21 cellular contexts compared by ENCODE assay signal in the genomic region with DNA sequence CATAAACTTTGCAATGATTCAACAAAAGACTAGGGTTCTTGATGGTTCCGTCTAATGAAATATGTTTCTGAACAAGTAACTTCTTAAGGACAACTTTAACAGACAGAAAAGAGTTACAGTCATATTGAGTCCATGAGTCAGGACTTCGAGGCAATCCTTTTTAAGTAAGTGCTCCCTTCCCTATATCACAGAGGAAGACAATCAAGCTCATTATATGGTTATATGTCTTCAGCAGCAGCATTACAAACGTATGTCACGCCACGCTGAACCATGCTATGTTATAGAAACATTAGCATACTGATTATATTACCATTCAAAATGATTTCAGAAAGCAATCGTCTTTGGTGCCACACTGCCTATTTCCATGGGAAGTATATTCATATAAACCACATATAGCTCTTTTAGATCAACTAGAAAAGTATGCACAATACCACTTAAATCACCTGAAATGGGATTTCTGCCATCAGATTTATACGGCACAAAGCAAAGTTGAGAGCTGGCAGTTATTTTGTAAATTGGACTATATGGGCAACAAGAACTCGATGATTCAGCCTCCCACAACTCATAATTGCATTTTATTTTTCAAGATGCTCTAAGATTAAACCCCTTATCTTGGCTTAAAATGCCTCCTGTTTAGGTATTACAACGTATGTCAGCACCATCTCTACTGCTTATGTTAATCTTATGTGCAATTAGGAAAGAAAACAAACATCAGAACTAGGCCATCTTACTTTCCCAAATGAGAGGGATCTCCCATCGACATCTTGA.
DNase-seq lines count a peak whose midpoint lies in the region; ATAC-seq, FAIRE-seq and TF ChIP-seq lines count a peak whose summit lies in the region.
"Had no signal": no experiment of that assay in that cellular context is flagged by ENCODE, and none has a peak within 500 bp of the region (broad histone marks: within the 10 kb centered on the region; RNA-seq: fewer than 3 reads in every experiment).

No MANE protein-coding gene starts in this region.

- peak overlapping the region; percentile 70 for H2AFZ ChIP-seq in K562 (ENCODE audit: low read depth, low read length)

- H3K4me1 Mint-ChIP-seq in activated CD4-positive, alpha-beta T cell treated with anti-CD3 and anti-CD28 coated beads for 36 hours = peaks cover 3% of the 10 kb centered on the region

- POLR2A ChIA-PET in activated CD4-positive, alpha-beta T cell treated with anti-CD3 and anti-CD28 coated beads for 36 hours (lab: Charles Lee) = no interaction called here
- POLR2A ChIA-PET in K562 (lab: Yijun Ruan, JAX) = interaction anchor here (0.5 to 1.3 kb wide), 4 partner anchors 10 to 243 kb away, joined by 3 read pairs; no protein-coding TSS in a partner anchor

- H3K27ac Mint-ChIP-seq in activated CD4-positive, alpha-beta T cell treated with anti-CD3 and anti-CD28 coated beads for 36 hours = no peak overlapping the region
- H3K27ac Mint-ChIP-seq: CD4-positive, alpha-beta T cell; HFFc6 had no signal

- peaks cover 0 to 10% of the 10 kb centered on the region in 2 experiments; a peak in 2 of 5 replicates for H3K4me1 ChIP-seq in K562 (replicated peaks in 1 of 2; ENCODE audit: control insufficient read depth in 2 of 2, insufficient read depth in 2 of 2, low read length in 2 of 2)
- no peaks in the 10 kb centered on the region for H3K4me1 ChIP-seq in stomach
- H3K4me1 ChIP-seq: BE2C, Caco-2 had no signal

- in situ Hi-C loops in K562 (cut with MboI) = loop anchor here (25.0 kb wide), 1 partner anchor 1170 kb away; no protein-coding TSS in a partner anchor

- peak; percentile 54 for TF ChIP-seq EP300 in K562 (IDR thresholded peaks at IDR 0.05; ENCODE audit: low read length)
- no peak for TF ChIP-seq EP300 in stomach (IDR thresholded peaks at IDR 0.05)

- no peaks in the 10 kb centered on the region for H3K9me3 ChIP-seq in K562 (replicated peaks; ENCODE audit: control insufficient read depth, insufficient read depth, low read depth, low read length)
- H3K9me3 ChIP-seq in stomach = no peaks in the 10 kb centered on the region
- H3K9me3 ChIP-seq: BE2C, Caco-2 had no signal

- TF ChIP-seq CTCF in K562 (IDR thresholded peaks at IDR 0.05 in 2 of 3, conservative IDR thresholded peaks at IDR 0.05 in 1 of 3; ENCODE audit: insufficient read depth in 2 of 3, low read depth in 1 of 3, low read length in 3 of 3) (no peak), stomach (IDR thresholded peaks at IDR 0.05) (no peak)

- no peaks in the 10 kb centered on the region for H4K20me1 ChIP-seq in K562 (replicated peaks; ENCODE audit: control insufficient read depth, insufficient read depth, low read length)

- no peak for DNase-seq in activated CD4-positive, alpha-beta T cell treated with anti-CD3 and anti-CD28 coated beads for 36 hours
- DNase-seq in activated CD4-positive, alpha-beta T cell treated with anti-CD3 and anti-CD28 coated beads, Interleukin-2, amount 50 U/mL, for 4 hours = no peak
- DNase-seq in NCI-H82 treated with DMSO at 0.1 percent for 48 hours (lab: John Stamatoyannopoulos, UW; ENCODE audit: unreplicated experiment) (peak; percentile 57), K562 (ENCODE audit: extremely low read depth in 1 of 4, low spot score in 3 of 4) (no peak), stomach (no peak)
- no peak for DNase-seq in activated effector memory CD4-positive, alpha-beta T cell treated with Interleukin-2 at 50 U/mL for 16 hours
- DNase-seq: ACHN; BE2C; Caco-2; CD4-positive, alpha-beta T cell; DMS153; DMS79; GF-D8; GOT3; H7; HFFc6 had no signal

- WGBS in K562 (ENCODE audit: insufficient coverage, low coverage, missing lambda C conversion rate) = 19% methylated on average over 10 of the region's 10 CpGs
- WGBS in stomach, 5 donors = 74 to 87% (median 85%) methylated on average over 10 of the region's 10 CpGs

- TF ChIP-seq POLR2A in K562 (conservative IDR thresholded peaks at IDR 0.05) (no peak), stomach (IDR thresholded peaks at IDR 0.05) (no peak)

- H3K4me2 ChIP-seq in K562 (ENCODE audit: insufficient read depth, low read length) = no peak overlapping the region; the same call in 1 of the 2 replicates

- no peaks in the 10 kb centered on the region for H3K36me3 Mint-ChIP-seq in activated CD4-positive, alpha-beta T cell treated with anti-CD3 and anti-CD28 coated beads for 36 hours (ENCODE audit: low read depth)

- no peak for TF ChIP-seq RAD21 in K562 (CRISPR knock-in tag; conservative IDR thresholded peaks at IDR 0.05 in 1 of 2, IDR thresholded peaks at IDR 0.05 in 1 of 2)

- FAIRE-seq in K562 (lab: Jason Lieb, UNC) = peak; percentile 37
- FAIRE-seq: A204.1, GM12878 had no signal

- no peak overlapping the region; a peak in 1 of 4 replicates for H3K9ac ChIP-seq in K562 (ENCODE audit: insufficient read depth in 1 of 2, low read depth in 2 of 2, low read length in 2 of 2)

- H3K27me3 Mint-ChIP-seq in activated CD4-positive, alpha-beta T cell treated with anti-CD3 and anti-CD28 coated beads for 36 hours = no peaks in the 10 kb centered on the region
- H3K27me3 Mint-ChIP-seq: CD4-positive, alpha-beta T cell had no signal

- no peaks in the 10 kb centered on the region for H3K9me3 Mint-ChIP-seq in activated CD4-positive, alpha-beta T cell treated with anti-CD3 and anti-CD28 coated beads for 36 hours (ENCODE audit: low read depth)
- H3K9me3 Mint-ChIP-seq: CD4-positive, alpha-beta T cell had no signal

- H3K4me3 ChIP-seq in K562 (no peak overlapping the region), stomach (no peak overlapping the region)
- H3K4me3 ChIP-seq: GM12878 had no signal

- H3K79me2 ChIP-seq in K562 (ENCODE audit: control insufficient read depth, insufficient read depth, low read length) = no peaks in the 10 kb centered on the region

- CTCF ChIA-PET in activated CD4-positive, alpha-beta T cell treated with anti-CD3 and anti-CD28 coated beads for 36 hours (lab: Charles Lee) = interaction anchor here (0.6 kb wide), 1 partner anchor 305 kb away, joined by 3 read pairs; no protein-coding TSS in a partner anchor
- CTCF ChIA-PET in K562 (lab: Yijun Ruan, JAX; ENCODE audit: low intra/inter-chr PET ratio) = no interaction called here

- ATAC-seq in activated CD4-positive, alpha-beta T cell treated with anti-CD3 and anti-CD28 coated beads for 36 hours = peak; percentile 47
- peak; percentile 76 for ATAC-seq in K562
- ATAC-seq: GM12878, HCT116 had no signal

- intact Hi-C loops in activated CD4-positive, alpha-beta T cell treated with anti-CD3 and anti-CD28 coated beads for 36 hours (cut with DNase I, micrococcal nuclease) = no loop called here
- intact Hi-C loops in K562 (cut with micrococcal nuclease) = no loop called here
- intact Hi-C loops in stomach (cut with DNase I; ENCODE audit: low total_unique reads) = no loop called here

- no peaks in the 10 kb centered on the region for H3K36me3 ChIP-seq in K562 (ENCODE audit: control insufficient read depth, insufficient read depth, low read length)
- no peaks in the 10 kb centered on the region for H3K36me3 ChIP-seq in stomach
- H3K36me3 ChIP-seq: BE2C had no signal

- H3K9me1 ChIP-seq in K562 (ENCODE audit: control insufficient read depth, insufficient read depth, low read length) = no peaks in the 10 kb centered on the region

- H3K4me3 Mint-ChIP-seq in activated CD4-positive, alpha-beta T cell treated with anti-CD3 and anti-CD28 coated beads for 36 hours = no peak overlapping the region
- H3K4me3 Mint-ChIP-seq: CD4-positive, alpha-beta T cell; HFFc6 had no signal

- H3K27me3 ChIP-seq in K562 (ENCODE audit: control insufficient read depth in 2 of 2, insufficient read depth in 2 of 2, low read length in 2 of 2) (no peaks in the 10 kb centered on the region), stomach (no peaks in the 10 kb centered on the region)
- H3K27me3 ChIP-seq: BE2C had no signal

- no TSS peak for BruUV-seq in K562 (replicated peaks; lab: Mats Ljungman, UMichigan)

- H3K27ac ChIP-seq in K562 (ENCODE audit: extremely low read depth, low read depth, low read length) = 0 out of 3 replicates have a peak overlapping the region, but pooled peaks have one; percentile 1
- H3K27ac ChIP-seq in stomach = no peak overlapping the region
- H3K27ac ChIP-seq: C4-2B, HL-60 had no signal

TF ChIP-seq in K562, 482 proteins besides CTCF, POLR2A, EP300 and RAD21 (continues in another document):
- no peak for TF ChIP-seq NCOA2 (IDR thresholded peaks at IDR 0.05; ENCODE audit: partially characterized antibody in 2 of 2)
- no peak for TF ChIP-seq ZFP36 (IDR thresholded peaks at IDR 0.05; ENCODE audit: low read depth, low read length, partially characterized antibody)
- no peak for TF ChIP-seq SRSF3 (IDR thresholded peaks at IDR 0.05; ENCODE audit: insufficient read depth, low read length)
- no peak for TF ChIP-seq MITF (IDR thresholded peaks at IDR 0.05)
- TF ChIP-seq HDAC1 (IDR thresholded peaks at IDR 0.05) = no peak
- no peak for TF ChIP-seq PCBP2 (IDR thresholded peaks at IDR 0.05; ENCODE audit: low read depth, low read length, poor library complexity, severe bottlenecking)
- TF ChIP-seq, protein P1, sequence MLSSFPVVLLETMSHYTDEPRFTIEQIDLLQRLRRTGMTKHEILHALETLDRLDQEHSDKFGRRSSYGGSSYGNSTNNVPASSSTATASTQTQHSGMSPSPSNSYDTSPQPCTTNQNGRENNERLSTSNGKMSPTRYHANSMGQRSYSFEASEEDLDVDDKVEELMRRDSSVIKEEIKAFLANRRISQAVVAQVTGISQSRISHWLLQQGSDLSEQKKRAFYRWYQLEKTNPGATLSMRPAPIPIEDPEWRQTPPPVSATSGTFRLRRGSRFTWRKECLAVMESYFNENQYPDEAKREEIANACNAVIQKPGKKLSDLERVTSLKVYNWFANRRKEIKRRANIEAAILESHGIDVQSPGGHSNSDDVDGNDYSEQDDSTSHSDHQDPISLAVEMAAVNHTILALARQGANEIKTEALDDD (IDR thresholded peaks at IDR 0.05) = no peak
- no peak for TF ChIP-seq RB1 (IDR thresholded peaks at IDR 0.05; ENCODE audit: low read depth)
- no peak for TF ChIP-seq MYBL2 (IDR thresholded peaks at IDR 0.05; ENCODE audit: low read depth)
- TF ChIP-seq MYBL2 (CRISPR knock-in tag; IDR thresholded peaks at IDR 0.05; ENCODE audit: borderline replicate concordance) = no peak
- no peak for TF ChIP-seq ZNF124 (CRISPR knock-in tag; IDR thresholded peaks at IDR 0.05)
- 0 out of 2 replicates have a peak, but pooled peaks have one; percentile 15 for TF ChIP-seq NFE2 (IDR thresholded peaks at IDR 0.05; ENCODE audit: low read depth)
- peak; percentile 43; the same call in 1 of the 2 replicates for TF ChIP-seq CC2D1A (IDR thresholded peaks at IDR 0.05)
